ENCODE assay signal across 17 cellular contexts in genomic region chr2:122469147-122469546, GRCh38.
"Had no signal": no experiment of that assay in that cellular context is flagged by ENCODE, and none has a peak within 500 bp of the region (broad histone marks: within the 10 kb centered on the region; RNA-seq: fewer than 3 reads in every experiment).

No MANE protein-coding gene starts in this region.

- ATAC-seq: activated CD4-positive, alpha-beta T cell treated with anti-CD3 and anti-CD28 coated beads for 36 hours; activated CD8-positive, alpha-beta memory T cell treated with anti-CD3 and anti-CD28 coated beads, Interleukin-2, amount 10 ng/mL, durations not matched to agents 7 days and 5 days; activated T-helper 17 cell treated with anti-CD3 and anti-CD28 coated beads, Interleukin-2, amount 50 U/mL, for 72 hours; natural killer cell treated with Interleukin-12 subunit alpha and Interleukin-12 subunit beta and Interleukin-15 and Interleukin-18, amount 100 ng/mL, for 72 hours; stimulated activated naive CD8-positive, alpha-beta T cell treated with anti-CD3 and anti-CD28 coated beads, Interleukin-15, Interleukin-2, amounts not matched to agents 100 U/mL and 50 U/mL, for 24 hours had no signal

- H3K27ac Mint-ChIP-seq: activated CD4-positive, alpha-beta memory T cell treated with anti-CD3 and anti-CD28 coated beads, Interleukin-2, amount 10 ng/mL, durations not matched to agents 7 days and 5 days; activated CD4-positive, alpha-beta T cell treated with anti-CD3 and anti-CD28 coated beads for 36 hours; activated CD8-positive, alpha-beta memory T cell treated with anti-CD3 and anti-CD28 coated beads, Interleukin-2, amount 10 ng/mL, durations not matched to agents 7 days and 5 days; activated naive CD8-positive, alpha-beta T cell treated with anti-CD3 and anti-CD28 coated beads, Interleukin-2, amount 10 ng/mL, durations not matched to agents 7 days and 5 days; activated T-helper 17 cell treated with anti-CD3 and anti-CD28 coated beads, Interleukin-2, amount 50 U/mL, for 72 hours; natural killer cell treated with Interleukin-12 subunit alpha and Interleukin-12 subunit beta and Interleukin-15 and Interleukin-18, amount 100 ng/mL, for 72 hours had no signal

- H3K27me3 Mint-ChIP-seq: activated CD4-positive, alpha-beta memory T cell treated with anti-CD3 and anti-CD28 coated beads, Interleukin-2, amount 10 ng/mL, durations not matched to agents 7 days and 5 days; activated CD4-positive, alpha-beta T cell treated with anti-CD3 and anti-CD28 coated beads for 36 hours; activated CD8-positive, alpha-beta memory T cell treated with anti-CD3 and anti-CD28 coated beads, Interleukin-2, amount 10 ng/mL, durations not matched to agents 7 days and 5 days; activated naive CD8-positive, alpha-beta T cell treated with anti-CD3 and anti-CD28 coated beads, Interleukin-2, amount 10 ng/mL, durations not matched to agents 7 days and 5 days; activated T-helper 17 cell treated with anti-CD3 and anti-CD28 coated beads, Interleukin-2, amount 50 U/mL, for 72 hours; natural killer cell treated with Interleukin-12 subunit alpha and Interleukin-12 subunit beta and Interleukin-15 and Interleukin-18, amount 100 ng/mL, for 72 hours had no signal

- H3K9me3 ChIP-seq: ascending aorta, tibial artery, uterus had no signal

- H3K27ac ChIP-seq: ascending aorta, coronary artery, tibial artery, uterus, WERI-Rb-1 had no signal

- DNase-seq: activated CD4-positive, alpha-beta memory T cell treated with anti-CD3 and anti-CD28 coated beads, Interleukin-2, amount 10 ng/mL, durations not matched to agents 7 days and 5 days; activated CD4-positive, alpha-beta T cell treated with anti-CD3 and anti-CD28 coated beads for 36 hours; activated CD8-positive, alpha-beta memory T cell treated with anti-CD3 and anti-CD28 coated beads, Interleukin-2, amount 10 ng/mL, durations not matched to agents 7 days and 5 days; activated naive CD4-positive, alpha-beta T cell; activated naive CD8-positive, alpha-beta T cell treated with anti-CD3 and anti-CD28 coated beads, Interleukin-2, amount 10 ng/mL, durations not matched to agents 7 days and 5 days; erythroblast; nucleus accumbens; stimulated activated CD4-positive, alpha-beta T cell treated with anti-CD3 and anti-CD28 coated beads, Interleukin-2, amount 100 ng/mL, for 24 hours; stimulated activated naive CD8-positive, alpha-beta T cell treated with anti-CD3 and anti-CD28 coated beads, Interleukin-15, Interleukin-2, amounts not matched to agents 100 U/mL and 50 U/mL, for 24 hours; substantia nigra; tibial artery; uterus had no signal

- H3K4me1 ChIP-seq: ascending aorta, tibial artery, uterus had no signal

- H3K27me3 ChIP-seq: ascending aorta, tibial artery, uterus had no signal

- H3K36me3 ChIP-seq: ascending aorta, tibial artery, uterus, WERI-Rb-1 had no signal

- H3K4me3 ChIP-seq: ascending aorta, coronary artery, tibial artery, uterus had no signal

- H3K36me3 Mint-ChIP-seq: activated CD8-positive, alpha-beta memory T cell treated with anti-CD3 and anti-CD28 coated beads, Interleukin-2, amount 10 ng/mL, durations not matched to agents 7 days and 5 days; activated naive CD8-positive, alpha-beta T cell treated with anti-CD3 and anti-CD28 coated beads, Interleukin-2, amount 10 ng/mL, durations not matched to agents 7 days and 5 days; natural killer cell treated with Interleukin-12 subunit alpha and Interleukin-12 subunit beta and Interleukin-15 and Interleukin-18, amount 100 ng/mL, for 72 hours had no signal

- H3K9me3 Mint-ChIP-seq: activated naive CD8-positive, alpha-beta T cell treated with anti-CD3 and anti-CD28 coated beads, Interleukin-2, amount 10 ng/mL, durations not matched to agents 7 days and 5 days; activated T-helper 17 cell treated with anti-CD3 and anti-CD28 coated beads, Interleukin-2, amount 50 U/mL, for 72 hours had no signal

- H3K4me3 Mint-ChIP-seq: activated CD4-positive, alpha-beta memory T cell treated with anti-CD3 and anti-CD28 coated beads, Interleukin-2, amount 10 ng/mL, durations not matched to agents 7 days and 5 days; activated CD4-positive, alpha-beta T cell treated with anti-CD3 and anti-CD28 coated beads for 36 hours; activated CD8-positive, alpha-beta memory T cell treated with anti-CD3 and anti-CD28 coated beads, Interleukin-2, amount 10 ng/mL, durations not matched to agents 7 days and 5 days; activated naive CD8-positive, alpha-beta T cell treated with anti-CD3 and anti-CD28 coated beads, Interleukin-2, amount 10 ng/mL, durations not matched to agents 7 days and 5 days; activated T-helper 17 cell treated with anti-CD3 and anti-CD28 coated beads, Interleukin-2, amount 50 U/mL, for 72 hours; natural killer cell treated with Interleukin-12 subunit alpha and Interleukin-12 subunit beta and Interleukin-15 and Interleukin-18, amount 100 ng/mL, for 72 hours had no signal

- H3K4me1 Mint-ChIP-seq: activated CD4-positive, alpha-beta memory T cell treated with anti-CD3 and anti-CD28 coated beads, Interleukin-2, amount 10 ng/mL, durations not matched to agents 7 days and 5 days; activated CD4-positive, alpha-beta T cell treated with anti-CD3 and anti-CD28 coated beads for 36 hours; activated CD8-positive, alpha-beta memory T cell treated with anti-CD3 and anti-CD28 coated beads, Interleukin-2, amount 10 ng/mL, durations not matched to agents 7 days and 5 days; activated naive CD8-positive, alpha-beta T cell treated with anti-CD3 and anti-CD28 coated beads, Interleukin-2, amount 10 ng/mL, durations not matched to agents 7 days and 5 days; activated T-helper 17 cell treated with anti-CD3 and anti-CD28 coated beads, Interleukin-2, amount 50 U/mL, for 72 hours had no signal
